ENCODE assay signal across 1 cellular context in the genomic region with DNA sequence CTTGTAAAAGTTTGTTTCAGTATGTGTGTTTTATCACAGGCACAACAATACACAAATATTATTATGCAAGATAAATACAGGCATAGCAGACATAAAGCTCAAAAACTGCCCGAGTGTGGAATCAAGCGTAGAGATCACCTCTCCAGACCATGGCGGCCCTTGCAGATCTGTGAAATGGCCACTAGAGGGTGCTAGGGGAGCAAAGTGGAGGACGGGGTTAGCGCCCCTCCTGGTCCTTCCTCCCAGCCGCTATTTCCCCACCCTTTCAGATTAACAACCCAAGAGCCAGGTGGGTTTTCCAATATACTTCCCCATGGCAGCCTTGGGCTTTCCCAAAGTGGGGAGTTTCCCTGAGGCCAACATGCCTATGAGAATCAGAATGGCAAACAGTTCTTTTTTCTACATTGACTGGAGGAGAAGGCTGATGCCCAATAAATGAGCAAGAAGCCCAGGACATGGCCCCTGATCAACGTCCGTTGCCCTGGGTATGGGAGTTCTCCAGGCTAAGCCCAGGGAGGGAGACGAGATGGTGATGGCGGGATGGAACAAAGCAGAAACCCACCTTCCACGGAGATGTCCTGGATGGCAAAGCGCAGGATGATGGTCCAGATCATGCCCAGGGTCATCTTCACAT.
TF ChIP-seq lines count a peak whose summit lies in the region.

No MANE protein-coding gene starts in this region.

TF ChIP-seq in GM23338, 12 proteins besides CTCF, POLR2A, EP300 and RAD21 (continued from another document):
- TF ChIP-seq, protein P1, sequence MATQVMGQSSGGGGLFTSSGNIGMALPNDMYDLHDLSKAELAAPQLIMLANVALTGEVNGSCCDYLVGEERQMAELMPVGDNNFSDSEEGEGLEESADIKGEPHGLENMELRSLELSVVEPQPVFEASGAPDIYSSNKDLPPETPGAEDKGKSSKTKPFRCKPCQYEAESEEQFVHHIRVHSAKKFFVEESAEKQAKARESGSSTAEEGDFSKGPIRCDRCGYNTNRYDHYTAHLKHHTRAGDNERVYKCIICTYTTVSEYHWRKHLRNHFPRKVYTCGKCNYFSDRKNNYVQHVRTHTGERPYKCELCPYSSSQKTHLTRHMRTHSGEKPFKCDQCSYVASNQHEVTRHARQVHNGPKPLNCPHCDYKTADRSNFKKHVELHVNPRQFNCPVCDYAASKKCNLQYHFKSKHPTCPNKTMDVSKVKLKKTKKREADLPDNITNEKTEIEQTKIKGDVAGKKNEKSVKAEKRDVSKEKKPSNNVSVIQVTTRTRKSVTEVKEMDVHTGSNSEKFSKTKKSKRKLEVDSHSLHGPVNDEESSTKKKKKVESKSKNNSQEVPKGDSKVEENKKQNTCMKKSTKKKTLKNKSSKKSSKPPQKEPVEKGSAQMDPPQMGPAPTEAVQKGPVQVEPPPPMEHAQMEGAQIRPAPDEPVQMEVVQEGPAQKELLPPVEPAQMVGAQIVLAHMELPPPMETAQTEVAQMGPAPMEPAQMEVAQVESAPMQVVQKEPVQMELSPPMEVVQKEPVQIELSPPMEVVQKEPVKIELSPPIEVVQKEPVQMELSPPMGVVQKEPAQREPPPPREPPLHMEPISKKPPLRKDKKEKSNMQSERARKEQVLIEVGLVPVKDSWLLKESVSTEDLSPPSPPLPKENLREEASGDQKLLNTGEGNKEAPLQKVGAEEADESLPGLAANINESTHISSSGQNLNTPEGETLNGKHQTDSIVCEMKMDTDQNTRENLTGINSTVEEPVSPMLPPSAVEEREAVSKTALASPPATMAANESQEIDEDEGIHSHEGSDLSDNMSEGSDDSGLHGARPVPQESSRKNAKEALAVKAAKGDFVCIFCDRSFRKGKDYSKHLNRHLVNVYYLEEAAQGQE (IDR thresholded peaks at IDR 0.05; ENCODE audit: unreplicated experiment): no peak
- TF ChIP-seq JUNB (IDR thresholded peaks at IDR 0.05; ENCODE audit: unreplicated experiment): no peak
